Comparison of ENCODE assay signal across 26 cellular contexts in the genomic region with DNA sequence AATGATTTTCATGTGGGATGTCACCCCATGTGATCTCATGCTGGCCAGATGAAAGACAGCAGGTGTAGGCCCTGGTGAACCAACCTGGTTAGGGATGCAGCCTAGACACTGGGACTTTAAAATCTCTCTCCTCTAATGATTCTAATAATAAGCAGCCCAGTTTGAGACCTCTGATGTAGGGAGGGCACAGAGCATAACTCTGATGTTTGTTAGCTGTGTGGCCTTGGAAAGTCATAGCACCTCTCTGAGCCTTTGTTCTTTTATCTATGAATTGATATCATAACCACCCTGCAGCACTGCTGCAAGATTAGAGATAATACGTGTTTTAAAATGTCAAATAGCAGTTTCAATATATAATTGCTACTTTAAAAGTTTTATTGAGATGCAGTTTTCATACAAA.
"Had no signal": no experiment of that assay in that cellular context is flagged by ENCODE, and none has a peak within 500 bp of the region (broad histone marks: within the 10 kb centered on the region; RNA-seq: fewer than 3 reads in every experiment).

No MANE protein-coding gene starts in this region.

- H3K36me3 ChIP-seq: neural progenitor cell, ovary, right lobe of liver, sigmoid colon, stomach, thoracic aorta, thyroid gland, tibial nerve, upper lobe of left lung, vagina had no signal

- FAIRE-seq: small intestine, urothelium cell line had no signal

- H2AFZ ChIP-seq: neural progenitor cell, parathyroid adenoma had no signal

- H3K27ac ChIP-seq: neural progenitor cell, ovary, parathyroid adenoma, psoas muscle, sigmoid colon, stomach, thoracic aorta, thyroid gland, tibial nerve, upper lobe of left lung, vagina had no signal

- H3K9ac ChIP-seq: neural progenitor cell, parathyroid adenoma had no signal

- H3K4me3 ChIP-seq: neural progenitor cell, ovary, psoas muscle, right lobe of liver, sigmoid colon, stomach, thoracic aorta, thyroid gland, tibial nerve, upper lobe of left lung, vagina had no signal

- H3K4me1 ChIP-seq: neural progenitor cell, parathyroid adenoma, psoas muscle, sigmoid colon, upper lobe of left lung had no signal

- H3K9me3 ChIP-seq: ovary, psoas muscle, right lobe of liver, sigmoid colon, stomach, thoracic aorta, thyroid gland, tibial nerve, upper lobe of left lung, vagina had no signal

- H3K79me2 ChIP-seq: parathyroid adenoma had no signal

- H3K27me3 ChIP-seq: neural progenitor cell, ovary, right lobe of liver, sigmoid colon, stomach, thyroid gland, tibial nerve, upper lobe of left lung, vagina had no signal

- H3K4me2 ChIP-seq: neural progenitor cell had no signal

- DNase-seq: natural killer cell; occipital lobe; ovary; posterior cingulate gyrus; psoas muscle; right cardiac atrium; right lobe of liver; sigmoid colon; small intestine; stimulated activated CD4-positive, alpha-beta T cell treated with anti-CD3 and anti-CD28 coated beads, Interleukin-15, amount 100 ng/mL, for 24 hours; stimulated activated CD4-positive, alpha-beta T cell treated with anti-CD3 and anti-CD28 coated beads, Interleukin-2, amount 100 ng/mL, for 24 hours; stimulated activated CD4-positive, alpha-beta T cell treated with anti-CD3 and anti-CD28 coated beads, Interleukin-2, amount 100 ng/mL, for 48 hours; stimulated activated CD4-positive, alpha-beta T cell treated with anti-CD3 and anti-CD28 coated beads, Interleukin-4, amount 100 ng/mL, for 24 hours; stimulated activated naive B cell treated with anti-CD40 and anti-IgM and Interleukin-4, amounts not matched to agents 10 μg/mL and 1 μg/mL and 100 μg/mL, for 72 hours; stimulated activated naive CD4-positive, alpha-beta T cell treated with Interleukin-2 at 50 U/mL for 16 hours; stomach; thyroid gland; trophoblast cell; upper lobe of left lung had no signal

- ATAC-seq: natural killer cell; psoas muscle; right cardiac atrium; right lobe of liver; stimulated activated effector memory CD8-positive, alpha-beta T cell treated with anti-CD3 and anti-CD28 coated beads, Interleukin-12 subunit alpha, Interleukin-12 subunit beta, amount 100 ng/mL, for 72 hours; stimulated activated naive B cell treated with anti-CD40 and anti-IgM and Interleukin-4, amounts not matched to agents 10 μg/mL and 1 μg/mL and 100 μg/mL, for 72 hours had no signal
